Comparison of ENCODE assay signal across 25 cellular contexts in genomic region chr6:170248861-170249600, GRCh38. TPM values are rescaled to one million over a fixed set of nuclear protein-coding genes. Genes with fewer than 3 reads are reported as not detected.
DNase-seq lines count a peak whose midpoint lies in the region; ATAC-seq, FAIRE-seq and TF ChIP-seq lines count a peak whose summit lies in the region.
"Had no signal": no experiment of that assay in that cellular context is flagged by ENCODE, and none has a peak within 500 bp of the region (broad histone marks: within the 10 kb centered on the region; RNA-seq: fewer than 3 reads in every experiment).

No MANE protein-coding gene starts in this region.

- DNase-seq in right lobe of liver (peak in 2 of 3 donors; percentile 11 to 38), HepG2 (ENCODE audit: low spot score) (no peak), kidney (peak; percentile 59), posterior vena cava (ENCODE audit: low spot score) (peak; percentile 76), upper lobe of right lung (no peak), DMS79 treated with DMSO at 0.1 percent for 48 hours (lab: John Stamatoyannopoulos, UW) (no peak)
- DNase-seq: CD4-positive, CD25-positive, alpha-beta regulatory T cell; HFFc6; Kasumi-1; NCI-H1092 treated with DMSO at 0.1 percent for 48 hours; NCI-H1436 treated with DMSO at 0.1 percent for 48 hours; NCI-H187 treated with DMSO at 0.1 percent for 48 hours; NCI-H2171 treated with DMSO at 0.1 percent for 48 hours; NCI-H524; NCI-H774; Right ventricle myocardium superior had no signal

- H3K9me3 ChIP-seq in right lobe of liver (no peaks in the 10 kb centered on the region), HepG2 (ENCODE audit: low read length) (no peaks in the 10 kb centered on the region), kidney (ENCODE audit: control insufficient read depth in 1 of 2, low read length in 2 of 2) (no peaks in the 10 kb centered on the region), upper lobe of right lung (no peaks in the 10 kb centered on the region)
- H3K9me3 ChIP-seq: BLaER1, HAP-1, SJSA1 had no signal

- TF ChIP-seq EP300 in HepG2 (IDR thresholded peaks at IDR 0.05; ENCODE audit: low read depth in 2 of 2, low read length in 2 of 2) (no peak), HepG2 (CRISPR knock-in tag; IDR thresholded peaks at IDR 0.05; ENCODE audit: borderline replicate concordance) (no peak)

- TF ChIP-seq POLR2A in right lobe of liver (IDR thresholded peaks at IDR 0.05) (no peak), HepG2 (IDR thresholded peaks at IDR 0.05; ENCODE audit: insufficient read depth in 1 of 2, low read depth in 2 of 2, low read length in 2 of 2) (no peak)

- WGBS in right lobe of liver (ENCODE audit: insufficient coverage, low coverage, low lambda C conversion rate, missing lambda C conversion rate): 66% methylated on average over 3 of the region's 27 CpGs
- 24% methylated on average over 22 of the region's 27 CpGs for WGBS in HepG2 (ENCODE audit: low lambda C conversion rate)

- H3K36me3 ChIP-seq in right lobe of liver (no peaks in the 10 kb centered on the region), HepG2 (replicated peaks in 1 of 2; ENCODE audit: control insufficient read depth in 1 of 2, insufficient read depth in 2 of 2, low read length in 2 of 2) (no peaks in the 10 kb centered on the region), kidney (ENCODE audit: control insufficient read depth in 1 of 2, insufficient read depth in 2 of 2, low read length in 2 of 2) (no peaks in the 10 kb centered on the region), upper lobe of right lung (no peaks in the 10 kb centered on the region)
- H3K36me3 ChIP-seq: BLaER1, HAP-1, SJSA1 had no signal

- H3K27me3 ChIP-seq in right lobe of liver (no peaks in the 10 kb centered on the region), HepG2 (ENCODE audit: control insufficient read depth in 1 of 2, insufficient read depth in 2 of 2, low read length in 2 of 2) (peaks cover 41 to 90% of the 10 kb centered on the region in 2 experiments), upper lobe of right lung (peaks cover 41% of the 10 kb centered on the region)
- H3K27me3 ChIP-seq: BLaER1 had no signal

- TF ChIP-seq CTCF in right lobe of liver (IDR thresholded peaks at IDR 0.05) (no peak), HepG2 (CRISPR knock-in tag; IDR thresholded peaks at IDR 0.05) (no peak), kidney (IDR thresholded peaks at IDR 0.05; ENCODE audit: borderline replicate concordance, extremely low read depth, insufficient read depth) (no peak), upper lobe of right lung (IDR thresholded peaks at IDR 0.05) (no peak)

- H3K9ac ChIP-seq in HepG2 (ENCODE audit: insufficient read depth, low read depth, low read length): no peak overlapping the region
- no peak overlapping the region for H3K9ac ChIP-seq in kidney (ENCODE audit: low read length in 2 of 2)
- H3K9ac ChIP-seq: BLaER1 had no signal

- H2AFZ ChIP-seq in HepG2 (ENCODE audit: low read length): no peak overlapping the region

- H3K4me1 ChIP-seq in right lobe of liver (no peaks in the 10 kb centered on the region), HepG2 (ENCODE audit: insufficient read depth, low read length) (no peaks in the 10 kb centered on the region), kidney (ENCODE audit: control insufficient read depth in 1 of 2, insufficient read depth in 1 of 2, low read depth in 1 of 2, low read length in 2 of 2) (peaks cover 0 to 2% of the 10 kb centered on the region in 2 donors), upper lobe of right lung (no peaks in the 10 kb centered on the region)
- H3K4me1 ChIP-seq: HAP-1, SJSA1 had no signal

- POLR2A ChIA-PET in HepG2 (lab: Yijun Ruan, JAX): no interaction called here

- no peak for ATAC-seq in right lobe of liver
- no peak for ATAC-seq in HepG2
- peak; percentile 3 for ATAC-seq in upper lobe of right lung
- no peak for ATAC-seq in GM18519 (IDR thresholded peaks at IDR 0.05; ENCODE audit: low FRiP score, unreplicated experiment)
- ATAC-seq: K562 had no signal

- no peak overlapping the region for H3K4me2 ChIP-seq in HepG2 (ENCODE audit: low read depth, low read length)
- H3K4me2 ChIP-seq: BLaER1, GM23338 had no signal

- CTCF ChIA-PET in HepG2 (lab: Yijun Ruan, JAX; ENCODE audit: low intra/inter-chr PET ratio, low total read pairs): no interaction called here

- intact Hi-C loops in right lobe of liver (cut with DNase I): no loop called here
- intact Hi-C loops in HepG2 (cut with micrococcal nuclease; ENCODE audit: unreplicated experiment): no loop called here
- intact Hi-C loops in kidney (cut with DNase I): no loop called here
- intact Hi-C loops in posterior vena cava (cut with DNase I): no loop called here
- intact Hi-C loops in upper lobe of right lung (cut with DNase I): no loop called here

- H3K27ac ChIP-seq in right lobe of liver (no peak overlapping the region), HepG2 (ENCODE audit: extremely low read length, insufficient read depth, low read length) (no peak overlapping the region), kidney (ENCODE audit: low read depth in 2 of 2, low read length in 2 of 2) (no peak overlapping the region), upper lobe of right lung (no peak overlapping the region)
- H3K27ac ChIP-seq: BLaER1, SJSA1 had no signal

- in situ Hi-C loops in HepG2 (cut with HindIII; ENCODE audit: extremely low pct_ligation_motif_present, low pct_unique_long_range_greater_than_20kb): no loop called here

- BruUV-seq in HepG2 (replicated peaks; lab: Mats Ljungman, UMichigan): no TSS peak

- TF ChIP-seq RAD21 in HepG2 (CRISPR knock-in tag; IDR thresholded peaks at IDR 0.05): no peak

- H3K4me3 ChIP-seq in right lobe of liver (no peak overlapping the region), HepG2 (replicated peaks in 1 of 3; ENCODE audit: insufficient read depth in 1 of 3, low read depth in 2 of 3, low read length in 3 of 3) (no peak overlapping the region), kidney (ENCODE audit: low read length in 2 of 2) (no peak overlapping the region), upper lobe of right lung (no peak overlapping the region)
- H3K4me3 ChIP-seq: BLaER1, GM23338, HAP-1, K562, SJSA1 had no signal

- FAIRE-seq in HepG2 (lab: Jason Lieb, UNC): no peak
- no peak for FAIRE-seq in kidney (lab: Jason Lieb, UNC)
- FAIRE-seq: A204.1, D721Med, GM18507, K562 had no signal

- no peaks in the 10 kb centered on the region for H4K20me1 ChIP-seq in HepG2 (ENCODE audit: insufficient read depth, low read length)
- H4K20me1 ChIP-seq: BLaER1 had no signal

- no peaks in the 10 kb centered on the region for H3K79me2 ChIP-seq in HepG2 (ENCODE audit: insufficient read depth, low read length)

RNA-seq across cellular contexts. Expression of gene DLL1, which starts 41.8 kb away (rescaled TPM):
- total RNA-seq in right lobe of liver (1 to 10 TPM; 2.0 to 9.6 (median 3.4) TPM), HepG2 (2016; rRNA removed; fragmentation: Illumina TruSeq; extraction: Trizol) (not detected in 2 replicates), kidney (11.9 TPM), posterior vena cava (10 to 100 TPM in 1 of 2 donors, 1 to 10 TPM in 1; 9.6 to 14.1 TPM), upper lobe of right lung (14.6 TPM)
- not detected in 2 replicates for total RNA-seq in HepG2 (2016; cell fraction: cytosol; rRNA removed; fragmentation: Illumina TruSeq; extraction: Trizol; ENCODE audit: low read depth)
- not detected in 2 replicates for total RNA-seq in HepG2 (2016; cell fraction: insoluble cytoplasmic fraction; rRNA removed; fragmentation: Illumina TruSeq; extraction: Trizol)
- total RNA-seq in HepG2 (2016; cell fraction: membrane; rRNA removed; fragmentation: Illumina TruSeq; extraction: Trizol): not detected in 2 replicates
- total RNA-seq in HepG2 (2016; cell fraction: nucleus; rRNA removed; fragmentation: Illumina TruSeq; extraction: Trizol): not detected in 2 replicates
- polyA plus RNA-seq in HepG2 (2011; rRNA removed) (not detected in 2 replicates), kidney (ENCODE audit: insufficient read depth, low read depth, low replicate concordance) (4.5 TPM)
- polyA plus RNA-seq in HepG2 (2011; cell fraction: cytosol; rRNA removed): not detected in 2 replicates
- polyA plus RNA-seq in HepG2 (2011; cell fraction: nucleus; rRNA removed): 0.10 TPM in 2 replicates
- polyA plus RNA-seq in HepG2 (2012): not detected in 2 replicates
- polyA plus RNA-seq in HepG2 (2016; cell fraction: cytosol; fragmentation: Illumina TruSeq; extraction: Trizol; ENCODE audit: low read depth): not detected in 2 replicates
- not detected in 2 replicates for polyA plus RNA-seq in HepG2 (2016; cell fraction: insoluble cytoplasmic fraction; fragmentation: Illumina TruSeq; extraction: Trizol; ENCODE audit: low read depth)
- not detected in 2 replicates for polyA plus RNA-seq in HepG2 (2016; cell fraction: membrane; fragmentation: Illumina TruSeq; extraction: Trizol; ENCODE audit: low read depth)
- not detected in 2 replicates for polyA plus RNA-seq in HepG2 (2016; cell fraction: nucleus; fragmentation: Illumina TruSeq; extraction: Trizol; ENCODE audit: insufficient read depth, low read depth)
- polyA minus RNA-seq in HepG2 (2011; rRNA and poly(A)+ RNA removed; ENCODE audit: low replicate concordance): not detected in 2 replicates
- polyA minus RNA-seq in HepG2 (2011; cell fraction: cytosol; rRNA and poly(A)+ RNA removed): not detected in 2 replicates
- polyA minus RNA-seq in HepG2 (2011; cell fraction: nucleus; rRNA and poly(A)+ RNA removed): not detected in 2 replicates
- total RNA-seq: K562 had no signal
- polyA plus RNA-seq: K562 had no signal

RNA-seq across cellular contexts. Expression of gene FAM120B, which starts 57.5 kb away (rescaled TPM):
- total RNA-seq in right lobe of liver (10 to 100 TPM in 5 of 6 experiments, 1 to 10 TPM in 1; 9.5 to 15.7 (median 13.1) TPM), HepG2 (2016; rRNA removed; fragmentation: Illumina TruSeq; extraction: Trizol) (10.7 and 18.3 TPM in 2 replicates), kidney (34.8 TPM), posterior vena cava (10 to 100 TPM; 18.7 to 25.3 TPM), upper lobe of right lung (26.1 TPM)
- 14.5 and 14.8 TPM in 2 replicates for total RNA-seq in HepG2 (2016; cell fraction: cytosol; rRNA removed; fragmentation: Illumina TruSeq; extraction: Trizol; ENCODE audit: low read depth)
- total RNA-seq in HepG2 (2016; cell fraction: insoluble cytoplasmic fraction; rRNA removed; fragmentation: Illumina TruSeq; extraction: Trizol): 10.1 and 18.3 TPM in 2 replicates
- 18.9 and 22.2 TPM in 2 replicates for total RNA-seq in HepG2 (2016; cell fraction: membrane; rRNA removed; fragmentation: Illumina TruSeq; extraction: Trizol)
- total RNA-seq in HepG2 (2016; cell fraction: nucleus; rRNA removed; fragmentation: Illumina TruSeq; extraction: Trizol): 16.8 and 19.1 TPM in 2 replicates
- polyA plus RNA-seq in HepG2 (2011; rRNA removed) (9.2 and 10.8 TPM in 2 replicates), kidney (ENCODE audit: insufficient read depth, low read depth, low replicate concordance) (16.5 TPM)
- 6.1 and 6.8 TPM in 2 replicates for polyA plus RNA-seq in HepG2 (2011; cell fraction: cytosol; rRNA removed)
- 11.2 and 14.9 TPM in 2 replicates for polyA plus RNA-seq in HepG2 (2011; cell fraction: nucleus; rRNA removed)
- polyA plus RNA-seq in HepG2 (2012): 10.6 and 12.8 TPM in 2 replicates
- 1.4 and 1.6 TPM in 2 replicates for polyA plus RNA-seq in HepG2 (2016; cell fraction: cytosol; fragmentation: Illumina TruSeq; extraction: Trizol; ENCODE audit: low read depth)
- polyA plus RNA-seq in HepG2 (2016; cell fraction: insoluble cytoplasmic fraction; fragmentation: Illumina TruSeq; extraction: Trizol; ENCODE audit: low read depth): 21.6 TPM in 2 replicates
- 2.6 and 3.5 TPM in 2 replicates for polyA plus RNA-seq in HepG2 (2016; cell fraction: membrane; fragmentation: Illumina TruSeq; extraction: Trizol; ENCODE audit: low read depth)
- 17.9 and 21.0 TPM in 2 replicates for polyA plus RNA-seq in HepG2 (2016; cell fraction: nucleus; fragmentation: Illumina TruSeq; extraction: Trizol; ENCODE audit: insufficient read depth, low read depth)
- polyA minus RNA-seq in HepG2 (2011; rRNA and poly(A)+ RNA removed; ENCODE audit: low replicate concordance): 18.9 and 22.3 TPM in 2 replicates
- polyA minus RNA-seq in HepG2 (2011; cell fraction: cytosol; rRNA and poly(A)+ RNA removed): 8.3 and 10.0 TPM in 2 replicates
- 39.7 and 55.7 TPM in 2 replicates for polyA minus RNA-seq in HepG2 (2011; cell fraction: nucleus; rRNA and poly(A)+ RNA removed)

Comparison
In these comparisons a context has a peak if more than half of its experiments do, and no peak if none do; other contexts are left out.
1. DNase-seq: peak in right lobe of liver (2 of 3), kidney (single experiment) and posterior vena cava (single experiment); none in HepG2 (single experiment), upper lobe of right lung (single experiment) and DMS79 treated with DMSO at 0.1 percent for 48 hours (single experiment).